Comparison of ENCODE assay signal across 6 cellular contexts in genomic region chr9:129081388-129081889, GRCh38. TPM values are rescaled to one million over a fixed set of nuclear protein-coding genes. Genes with fewer than 3 reads are reported as not detected.
DNase-seq lines count a peak whose midpoint lies in the region; ATAC-seq, FAIRE-seq and TF ChIP-seq lines count a peak whose summit lies in the region.

No MANE protein-coding gene starts in this region.

- H2AK5ac ChIP-seq in IMR-90 (ENCODE audit: low read depth, low read length): peak overlapping the region; percentile 84

- H3K27ac ChIP-seq in C4-2B: peak overlapping the region; percentile 83
- H3K27ac ChIP-seq in IMR-90 (ENCODE audit: insufficient read depth, low read length): peak overlapping the region; percentile 90
- peak overlapping the region; percentile 76 to 79 for H3K27ac ChIP-seq in small intestine (ENCODE audit: low read depth in 1 of 2, low read length in 1 of 2)

- 0 out of 2 replicates have a peak overlapping the region, but pooled peaks have one; percentile 16 for H2BK20ac ChIP-seq in IMR-90 (ENCODE audit: low read depth, low read length)

- H3K4me1 Mint-ChIP-seq in endothelial cell (ENCODE audit: unreplicated experiment): peaks cover 8% of the 10 kb centered on the region

- H3K27ac Mint-ChIP-seq in endothelial cell (ENCODE audit: unreplicated experiment): no peak overlapping the region

- H3K36me3 Mint-ChIP-seq in endothelial cell (ENCODE audit: low read depth, unreplicated experiment): peaks cover 5% of the 10 kb centered on the region

- peak overlapping the region; percentile 99 for H2AFZ ChIP-seq in IMR-90 (replicated peaks; ENCODE audit: low read length, poor library complexity)

- H3K9me3 Mint-ChIP-seq in endothelial cell (ENCODE audit: unreplicated experiment): no peaks in the 10 kb centered on the region

- H3K23ac ChIP-seq in IMR-90 (ENCODE audit: low read depth, low read length): peak overlapping the region; percentile 94

- H3K4me1 ChIP-seq in IMR-90 (ENCODE audit: control insufficient read depth, insufficient read depth, low read length) (peaks cover 7% of the 10 kb centered on the region; the same call in 1 of the 2 replicates), small intestine (ENCODE audit: control insufficient read depth in 2 of 2, insufficient read depth in 1 of 2, low read depth in 1 of 2, low read length in 1 of 2) (peaks cover 5 to 23% of the 10 kb centered on the region in 2 donors)

- in situ Hi-C loops in IMR-90 (cut with MboI; ENCODE audit: low sequenced_read_pairs): no loop called here

- H3K36me3 ChIP-seq in IMR-90 (ENCODE audit: control insufficient read depth, insufficient read depth, low read length): peaks cover 12% of the 10 kb centered on the region; the same call in 1 of the 2 replicates
- peaks cover 5 to 7% of the 10 kb centered on the region in 2 donors for H3K36me3 ChIP-seq in small intestine (ENCODE audit: control insufficient read depth in 2 of 2, insufficient read depth in 2 of 2, low read length in 2 of 2)

- H4K8ac ChIP-seq in IMR-90 (ENCODE audit: low read depth in 2 of 2, low read length in 2 of 2): peak overlapping the region; percentile 86 to 98

- peak overlapping the region; percentile 83 for H3K4me3 Mint-ChIP-seq in endothelial cell (ENCODE audit: unreplicated experiment)

- peak overlapping the region; percentile 93 for H3K4me2 ChIP-seq in IMR-90 (ENCODE audit: low read depth, low read length)

- peak overlapping the region; percentile 81 for H2BK5ac ChIP-seq in IMR-90 (ENCODE audit: low read depth, low read length, poor library complexity, severe bottlenecking)

- no peak overlapping the region for H2BK15ac ChIP-seq in IMR-90 (ENCODE audit: low read depth, low read length)

- peak overlapping the region; percentile 98 for H3K14ac ChIP-seq in IMR-90 (replicated peaks; ENCODE audit: low read depth, low read length)

- peaks cover 4% of the 10 kb centered on the region; the same call in 1 of the 2 replicates for H3K9me1 ChIP-seq in IMR-90 (ENCODE audit: insufficient read depth, low read length)

- POLR2A ChIA-PET in IMR-90 (lab: Charles Lee; ENCODE audit: unreplicated experiment): no interaction called here

- TF ChIP-seq CTCF in C4-2B (conservative IDR thresholded peaks at IDR 0.05) (no peak), IMR-90 (conservative IDR thresholded peaks at IDR 0.05; ENCODE audit: low read depth, low read length) (no peak), endothelial cell (IDR thresholded peaks at IDR 0.05; ENCODE audit: unreplicated experiment) (no peak)

- no peak for TF ChIP-seq RAD21 in IMR-90 (IDR thresholded peaks at IDR 0.05; ENCODE audit: low read length)

- peak overlapping the region; percentile 92 for H4K5ac ChIP-seq in IMR-90 (ENCODE audit: low read depth, low read length)

- dilution Hi-C loops in IMR-90 (cut with HindIII; ENCODE audit: low sequenced_read_pairs, unreplicated experiment): no loop called here

- H3K56ac ChIP-seq in IMR-90 (ENCODE audit: extremely low read depth, insufficient read depth, low read length): peak overlapping the region; percentile 90; the same call in 1 of the 2 replicates

- H3K27me3 ChIP-seq in IMR-90 (ENCODE audit: control insufficient read depth, insufficient read depth, low read length) (no peaks in the 10 kb centered on the region), small intestine (ENCODE audit: control insufficient read depth in 2 of 2, insufficient read depth in 2 of 2, low read length in 2 of 2) (no peaks in the 10 kb centered on the region)

- peak overlapping the region; percentile 49 for H3K18ac ChIP-seq in IMR-90 (ENCODE audit: low read depth, low read length)

- H3K9ac ChIP-seq in IMR-90 (ENCODE audit: low read depth, low read length): peak overlapping the region; percentile 87

- H2BK120ac ChIP-seq in IMR-90 (ENCODE audit: low read depth, low read length): no peak overlapping the region; the same call in 1 of the 2 replicates

- H4K20me1 ChIP-seq in IMR-90 (ENCODE audit: insufficient read depth, low read length): no peaks in the 10 kb centered on the region

- intact Hi-C loops in IMR-90 (cut with micrococcal nuclease): no loop called here

- H3K9me3 ChIP-seq in IMR-90 (ENCODE audit: control insufficient read depth, insufficient read depth, low read length) (no peaks in the 10 kb centered on the region), small intestine (ENCODE audit: control insufficient read depth, low read depth) (no peaks in the 10 kb centered on the region)

- no peak for TF ChIP-seq POLR2A in IMR-90 (IDR thresholded peaks at IDR 0.05; ENCODE audit: low read depth, low read length)

- peaks cover 27 to 41% of the 10 kb centered on the region in 2 experiments for H3K79me1 ChIP-seq in IMR-90 (ENCODE audit: low read depth in 1 of 2, low read length in 2 of 2)

- peak overlapping the region; percentile 86 for H3K4ac ChIP-seq in IMR-90 (ENCODE audit: low read depth, low read length)

- DNase-seq in IMR-90 (no peak), endothelial cell (ENCODE audit: low spot score) (no peak), small intestine (peak; percentile 89), amniotic stem cell (lab: John Stamatoyannopoulos, UW) (no peak)

- CTCF ChIA-PET in IMR-90 (lab: Yijun Ruan, JAX): no interaction called here

- peak overlapping the region; percentile 99 for H2AK9ac ChIP-seq in IMR-90 (replicated peaks; ENCODE audit: low read depth, low read length, poor library complexity)

- peak overlapping the region; percentile 87 for H3K4me3 ChIP-seq in IMR-90 (ENCODE audit: insufficient read depth, low read depth, low read length)
- peak overlapping the region; percentile 60 to 65 for H3K4me3 ChIP-seq in small intestine (ENCODE audit: low read depth in 1 of 2, low read length in 2 of 2)

- peak overlapping the region; percentile 86 for H4K91ac ChIP-seq in IMR-90 (ENCODE audit: insufficient read depth, low read depth, low read length)

- ATAC-seq in IMR-90 (ENCODE audit: low read depth) (no peak; the same call in 1 of the 2 replicates), GM18519 (IDR thresholded peaks at IDR 0.05; ENCODE audit: low FRiP score, unreplicated experiment) (no peak)

- peaks cover 7% of the 10 kb centered on the region for H3K27me3 Mint-ChIP-seq in endothelial cell (ENCODE audit: unreplicated experiment)

- no TSS peak for BruUV-seq in IMR-90 (replicated peaks; lab: Mats Ljungman, UMichigan)

- FAIRE-seq in small intestine (lab: Jason Lieb, UNC): no peak

- 0% methylated on average over 8 of the region's 30 CpGs; no CpG with 5 or more reads in 1 of the 2 experiments for WGBS in IMR-90 (ENCODE audit: extremely low coverage in 2 of 2, insufficient read length in 1 of 2), 2 experiments
- WGBS in small intestine, 3 donors: 1% methylated on average over 30 of the region's 30 CpGs

TF ChIP-seq in IMR-90, 13 proteins besides CTCF, POLR2A, EP300 and RAD21:
- TF ChIP-seq CHD1 (IDR thresholded peaks at IDR 0.05; ENCODE audit: low read depth, low read length) (no peak), MAFK (IDR thresholded peaks at IDR 0.05; ENCODE audit: low read depth, low read length) (no peak), SMC3 (IDR thresholded peaks at IDR 0.05; ENCODE audit: low read depth, low read length) (no peak), RCOR1 (IDR thresholded peaks at IDR 0.05; ENCODE audit: insufficient replicate concordance, low read length) (peak; percentile 29), MXI1 (IDR thresholded peaks at IDR 0.05; ENCODE audit: borderline replicate concordance, low read depth, low read length) (no peak), CEBPB (IDR thresholded peaks at IDR 0.05; ENCODE audit: low read depth, low read length) (no peak), MAZ (IDR thresholded peaks at IDR 0.05; ENCODE audit: borderline replicate concordance, low read depth, low read length) (no peak), USF2 (IDR thresholded peaks at IDR 0.05; ENCODE audit: low read depth, low read length) (no peak)

RNA-seq across cellular contexts. Expression of gene DOLPP1, which starts 0.5 kb away (rescaled TPM):
- total RNA-seq in IMR-90 (2012; rRNA removed) (6.7 and 7.0 TPM in 2 replicates), endothelial cell (ENCODE audit: unreplicated experiment) (21.4 TPM)
- polyA plus RNA-seq in IMR-90 (2012; rRNA removed) (16.5 and 17.1 TPM in 2 replicates), small intestine (10 to 100 TPM; 28.4 to 34.9 (median 28.6) TPM)
- polyA plus RNA-seq in IMR-90 (2012; cell fraction: cytosol; rRNA removed): 15.2 and 19.2 TPM in 2 replicates
- polyA plus RNA-seq in IMR-90 (2012; cell fraction: nucleus; rRNA removed; ENCODE audit: low replicate concordance): 8.7 and 13.8 TPM in 2 replicates

RNA-seq across cellular contexts. Expression of gene CRAT, which starts 29.2 kb away (rescaled TPM):
- total RNA-seq in IMR-90 (2012; rRNA removed): 18.8 and 19.7 TPM in 2 replicates
- polyA plus RNA-seq in IMR-90 (2012; rRNA removed): 41.6 and 44.2 TPM in 2 replicates
- 27.4 and 55.2 TPM in 2 replicates for polyA plus RNA-seq in IMR-90 (2012; cell fraction: cytosol; rRNA removed)
- polyA plus RNA-seq in IMR-90 (2012; cell fraction: nucleus; rRNA removed; ENCODE audit: low replicate concordance): 55.4 and 116 TPM in 2 replicates
- total RNA-seq in endothelial cell (ENCODE audit: unreplicated experiment): 42.9 TPM
- 100 to 1,000 TPM in 2 of 3 donors, 10 to 100 TPM in 1; 55.0 to 122 (median 103) TPM for polyA plus RNA-seq in small intestine

RNA-seq across cellular contexts. Expression of gene PTPA, which starts 29.8 kb away (rescaled TPM):
- total RNA-seq in IMR-90 (2012; rRNA removed): 93.6 and 124 TPM in 2 replicates
- 141 and 149 TPM in 2 replicates for polyA plus RNA-seq in IMR-90 (2012; rRNA removed)
- polyA plus RNA-seq in IMR-90 (2012; cell fraction: cytosol; rRNA removed): 88.4 and 129 TPM in 2 replicates
- 78.9 and 134 TPM in 2 replicates for polyA plus RNA-seq in IMR-90 (2012; cell fraction: nucleus; rRNA removed; ENCODE audit: low replicate concordance)
- total RNA-seq in endothelial cell (ENCODE audit: unreplicated experiment): 120 TPM
- 100 to 1,000 TPM in 1 of 3 donors, 10 to 100 TPM in 2; 50.8 to 113 (median 55.9) TPM for polyA plus RNA-seq in small intestine

RNA-seq across cellular contexts. Expression of gene MIGA2, which starts 45.0 kb away (rescaled TPM):
- 9.7 and 12.5 TPM in 2 replicates for total RNA-seq in IMR-90 (2012; rRNA removed)
- polyA plus RNA-seq in IMR-90 (2012; rRNA removed): 25.3 and 25.9 TPM in 2 replicates
- 22.2 and 23.0 TPM in 2 replicates for polyA plus RNA-seq in IMR-90 (2012; cell fraction: cytosol; rRNA removed)
- polyA plus RNA-seq in IMR-90 (2012; cell fraction: nucleus; rRNA removed; ENCODE audit: low replicate concordance): 87.9 and 243 TPM in 2 replicates
- 32.9 TPM for total RNA-seq in endothelial cell (ENCODE audit: unreplicated experiment)
- polyA plus RNA-seq in small intestine: 100 to 1,000 TPM in 1 of 3 donors, 10 to 100 TPM in 2; 33.9 to 127 (median 88.1) TPM

RNA-seq across cellular contexts. Expression of gene SH3GLB2, which starts 53.3 kb away (rescaled TPM):
- total RNA-seq in IMR-90 (2012; rRNA removed) (26.4 and 36.4 TPM in 2 replicates), endothelial cell (ENCODE audit: unreplicated experiment) (94.3 TPM)
- polyA plus RNA-seq in IMR-90 (2012; rRNA removed) (68.4 and 72.1 TPM in 2 replicates), small intestine (100 to 1,000 TPM in 1 of 3 donors, 10 to 100 TPM in 2; 88.6 to 112 (median 96.1) TPM)
- 29.3 and 50.5 TPM in 2 replicates for polyA plus RNA-seq in IMR-90 (2012; cell fraction: cytosol; rRNA removed)
- polyA plus RNA-seq in IMR-90 (2012; cell fraction: nucleus; rRNA removed; ENCODE audit: low replicate concordance): 357 and 697 TPM in 2 replicates
